8 cellular contexts compared by ENCODE assay signal in genomic region chr17:76264755-76265623, GRCh38. TPM values are rescaled to one million over a fixed set of nuclear protein-coding genes. Genes with fewer than 3 reads are reported as not detected.
DNase-seq lines count a peak whose midpoint lies in the region; ATAC-seq and TF ChIP-seq lines count a peak whose summit lies in the region.

Gene UBALD2, plus strand, starts transcription at chr17:76265348. Its CDS starts 158 bp downstream, at chr17:76265506.

- H3K27ac ChIP-seq in spleen, result peak within 1 kb of the TSS; percentile 87 to 99 (median 98)

- intact Hi-C loops in spleen (cut with DNase I; ENCODE audit: low total_unique reads), result no loop called here

- no peaks in the 10 kb centered on the region for H3K27me3 ChIP-seq in spleen (replicated peaks in 1 of 7)

- H3K4me3 ChIP-seq in spleen, result peak within 1 kb of the TSS; percentile 92 to 99 (median 94)

- ATAC-seq in GM19023 (IDR thresholded peaks at IDR 0.05; ENCODE audit: unreplicated experiment) (peak; percentile 81), HG03280 (IDR thresholded peaks at IDR 0.05; ENCODE audit: unreplicated experiment) (peak; percentile 76)

- WGBS in spleen, 5 donors, result 0% methylated on average over 18 to 94 of the region's 94 CpGs

- H3K4me1 ChIP-seq in spleen, result peaks cover 52 to 87% (median 81%) of the 10 kb centered on the region in 6 donors

- TF ChIP-seq POLR2A in spleen (IDR thresholded peaks at IDR 0.05), result peak in 2 of 3 donors; percentile 81 to 92

- H3K36me3 ChIP-seq in spleen, result peaks cover 0 to 33% (median 5%) of the 10 kb centered on the region in 6 donors

- peak in 2 of 11 experiments; percentile 36 to 48 for TF ChIP-seq CTCF in spleen (IDR thresholded peaks at IDR 0.05 in 8 of 11, conservative IDR thresholded peaks at IDR 0.05 in 3 of 11)

- no peaks in the 10 kb centered on the region for H3K9me3 ChIP-seq in spleen

- DNase-seq in AG08396 (ENCODE audit: low spot score) (peak; percentile 100), NCI-H345 treated with DMSO at 0.1 percent for 48 hours (lab: John Stamatoyannopoulos, UW; ENCODE audit: unreplicated experiment) (peak; percentile 97), inferior parietal cortex (ENCODE audit: extremely low spot score) (peak; percentile 98), spleen (peak; percentile 99)
- peak; percentile 96 to 99 (median 97) for DNase-seq in activated CD4-positive, CD25-positive, alpha-beta regulatory T cell (lab: John Stamatoyannopoulos, UW)
- DNase-seq in central memory CD4-positive, alpha-beta T cell, result peak; percentile 99

RNA-seq across cellular contexts. Expression of gene UBALD2, which starts in this region (rescaled TPM):
- total RNA-seq in spleen, result 10 to 100 TPM; 28.9 to 91.3 (median 63.8) TPM
- polyA plus RNA-seq in spleen, result 10 to 100 TPM; 42.5 to 54.7 (median 43.8) TPM

Comparison
In these comparisons a context has a peak if more than half of its experiments do, and no peak if none do; other contexts are left out.
1. Peak in every context shown above with its lines: DNase-seq, ATAC-seq, H3K4me3 ChIP-seq and H3K27ac ChIP-seq.